In the genomic region with DNA sequence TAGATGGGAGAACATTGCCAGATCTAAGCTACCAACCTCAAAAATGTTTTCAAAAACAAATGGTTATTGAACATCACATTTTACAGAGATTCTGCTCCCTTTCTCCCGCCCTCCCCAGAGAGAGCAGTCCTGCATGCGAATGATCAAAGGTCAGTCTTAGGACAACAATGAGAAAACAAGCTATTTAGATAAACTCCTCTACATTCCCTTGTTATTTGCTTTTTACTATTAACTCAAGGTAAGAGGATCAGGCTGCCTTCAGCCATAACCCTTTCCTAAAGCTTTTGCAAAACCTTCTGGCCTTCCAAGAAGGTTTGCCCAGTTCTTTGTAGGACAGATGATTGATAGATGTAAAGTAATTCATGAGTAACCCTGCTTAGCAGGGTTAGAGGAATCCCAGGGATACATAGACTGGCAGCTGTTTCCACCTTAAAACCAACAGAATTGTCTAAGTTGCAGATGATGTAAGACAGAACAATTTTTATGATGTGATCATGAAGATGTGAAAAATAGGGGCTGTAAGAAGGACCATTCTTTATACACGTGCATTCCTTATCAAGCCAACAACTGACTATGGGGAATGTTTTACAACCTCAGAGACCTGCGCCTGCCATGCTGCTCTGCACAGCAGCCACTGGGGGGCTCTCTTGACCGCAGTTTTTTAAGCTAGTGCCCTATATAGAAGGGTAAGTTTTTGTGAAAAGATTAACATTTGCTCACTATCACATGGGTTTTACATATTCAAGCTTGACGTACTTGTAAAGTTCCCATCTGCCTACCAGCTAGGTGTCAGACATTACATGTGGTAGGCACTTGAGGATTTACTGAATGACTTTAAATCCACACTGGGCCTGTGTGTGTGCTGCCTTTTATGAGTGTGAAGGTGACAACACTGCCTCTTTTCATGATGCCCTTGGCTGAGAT, we compare ENCODE assay signal across 8 cellular contexts. TPM values are rescaled to one million over a fixed set of nuclear protein-coding genes. Genes with fewer than 3 reads are reported as not detected.
DNase-seq lines count a peak whose midpoint lies in the region; ATAC-seq and TF ChIP-seq lines count a peak whose summit lies in the region.

No MANE protein-coding gene starts in this region.

- CTCF ChIA-PET in PC-3 (lab: Charles Lee), result interaction anchor here (0.6 to 1.0 kb wide), 2 partner anchors 19 to 530 kb away, joined by 3 read pairs; no protein-coding TSS in a partner anchor

- H4K20me1 ChIP-seq in PC-3 (ENCODE audit: low read length) (no peaks in the 10 kb centered on the region), osteoblast (ENCODE audit: insufficient read depth, low read length) (peaks cover 7% of the 10 kb centered on the region)

- no peaks in the 10 kb centered on the region for H3K9me3 ChIP-seq in HUES48 (ENCODE audit: control insufficient read depth, insufficient read depth, low read length)
- no peaks in the 10 kb centered on the region for H3K9me3 ChIP-seq in PC-3 (ENCODE audit: low read length)
- no peaks in the 10 kb centered on the region for H3K9me3 ChIP-seq in osteoblast (ENCODE audit: low read depth, low read length)
- H3K9me3 ChIP-seq in transverse colon, result no peaks in the 10 kb centered on the region

- peaks cover 7 to 12% (median 10%) of the 10 kb centered on the region in 3 donors for H3K27me3 Mint-ChIP-seq in CD14-positive monocyte (ENCODE audit: low read depth in 3 of 3)

- no peaks in the 10 kb centered on the region for H3K9me3 Mint-ChIP-seq in CD14-positive monocyte

- TF ChIP-seq EP300 in transverse colon (IDR thresholded peaks at IDR 0.05; ENCODE audit: low read depth), result no peak

- H3K79me2 ChIP-seq in PC-3 (ENCODE audit: low read length), result peaks cover 24% of the 10 kb centered on the region
- H3K79me2 ChIP-seq in osteoblast (ENCODE audit: insufficient read depth, low read length), result peaks cover 22% of the 10 kb centered on the region

- no peak overlapping the region for H3K27ac Mint-ChIP-seq in CD14-positive monocyte

- H3K4me3 ChIP-seq in HUES48 (ENCODE audit: low read depth, low read length) (no peak overlapping the region), PC-3 (ENCODE audit: low read length) (no peak overlapping the region), foreskin fibroblast (ENCODE audit: low read depth in 1 of 2, low read length in 2 of 2) (no peak overlapping the region), osteoblast (ENCODE audit: insufficient read depth, low read length) (no peak overlapping the region), transverse colon (no peak overlapping the region)

- H3K9ac ChIP-seq in HUES48 (ENCODE audit: low read depth, low read length), result no peak overlapping the region
- H3K9ac ChIP-seq in PC-3 (ENCODE audit: low read length), result no peak overlapping the region

- DNase-seq in CD14-positive monocyte (ENCODE audit: low spot score), result no peak
- DNase-seq in PC-3, result peak; percentile 66
- DNase-seq in activated T-helper 1 cell treated with anti-CD3 and anti-CD28 coated beads, Interleukin-2, amount 50 U/mL, for 16 hours (ENCODE audit: low read depth in 1 of 2, low spot score in 1 of 2), result peak; percentile 45 to 49
- peak; percentile 49 to 85 for DNase-seq in foreskin fibroblast
- DNase-seq in osteoblast (ENCODE audit: insufficient read length, low spot score, missing footprints), result peak; percentile 77
- DNase-seq in transverse colon, result peak; percentile 68

- peaks cover 31% of the 10 kb centered on the region for H3K4me1 ChIP-seq in HUES48 (ENCODE audit: control insufficient read depth, insufficient read depth, low read length)
- H3K4me1 ChIP-seq in PC-3 (ENCODE audit: insufficient read depth, low read length), result peaks cover 51% of the 10 kb centered on the region
- H3K4me1 ChIP-seq in osteoblast (ENCODE audit: insufficient read depth, low read length), result peaks cover 25% of the 10 kb centered on the region
- peaks cover 9 to 34% (median 24%) of the 10 kb centered on the region in 4 donors for H3K4me1 ChIP-seq in transverse colon

- H3K36me3 Mint-ChIP-seq in CD14-positive monocyte, result peaks cover 0 to 4% of the 10 kb centered on the region in 2 donors

- POLR2A ChIA-PET in PC-3 (lab: Charles Lee; ENCODE audit: unreplicated experiment), result no interaction called here

- peak overlapping the region in 1 of 2 donors; percentile 77 for H3K4me3 Mint-ChIP-seq in CD14-positive monocyte

- H2AFZ ChIP-seq in PC-3 (ENCODE audit: low read length), result no peak overlapping the region
- H2AFZ ChIP-seq in osteoblast (ENCODE audit: low read length), result no peak overlapping the region

- TF ChIP-seq CTCF in CD14-positive monocyte (IDR thresholded peaks at IDR 0.05), result peak; percentile 92
- peak; percentile 94 for TF ChIP-seq CTCF in PC-3 (conservative IDR thresholded peaks at IDR 0.05; ENCODE audit: low read depth, low read length)
- peak; percentile 90 for TF ChIP-seq CTCF in foreskin fibroblast (IDR thresholded peaks at IDR 0.05; ENCODE audit: low read depth, low read length)
- TF ChIP-seq CTCF in osteoblast (IDR thresholded peaks at IDR 0.05; ENCODE audit: extremely low read depth, low read depth, low read length), result peak; percentile 98
- TF ChIP-seq CTCF in transverse colon (IDR thresholded peaks at IDR 0.05), result peak; percentile 78 to 87 (median 81)

- peaks cover 26% of the 10 kb centered on the region for H3K4me1 Mint-ChIP-seq in CD14-positive monocyte

- no peaks in the 10 kb centered on the region for H3K36me3 ChIP-seq in HUES48 (ENCODE audit: control insufficient read depth, insufficient read depth, low read length)
- H3K36me3 ChIP-seq in PC-3 (ENCODE audit: low read depth, low read length), result no peaks in the 10 kb centered on the region
- no peaks in the 10 kb centered on the region for H3K36me3 ChIP-seq in osteoblast (ENCODE audit: insufficient read depth, low read length)
- H3K36me3 ChIP-seq in transverse colon, result no peaks in the 10 kb centered on the region

- TF ChIP-seq POLR2A in transverse colon (IDR thresholded peaks at IDR 0.05), result no peak

- intact Hi-C loops in CD14-positive monocyte (cut with micrococcal nuclease), result loop anchor here (2.0 to 10.0 kb wide), 3 partner anchors 541 to 758 kb away; no protein-coding TSS in a partner anchor
- intact Hi-C loops in PC-3 (cut with micrococcal nuclease), result loop anchor here (1.0 to 10.0 kb wide), 2 partner anchors 188 to 253 kb away; no protein-coding TSS in a partner anchor
- intact Hi-C loops in transverse colon (cut with DNase I; ENCODE audit: low total_unique reads), result loop anchor here (10.0 kb wide), 1 partner anchor 538 kb away; no protein-coding TSS in a partner anchor

- H3F3A ChIP-seq in PC-3 (ENCODE audit: low read length, unreplicated experiment), result no peaks in the 10 kb centered on the region

- H3K4me2 ChIP-seq in PC-3 (ENCODE audit: low read length) (no peak overlapping the region), osteoblast (ENCODE audit: insufficient read depth, low read length) (no peak overlapping the region)

- in situ Hi-C loops in transverse colon (cut with MboI; ENCODE audit: low pct_ligation_motif_present in 1 of 4, low pct_unique_long_range_greater_than_20kb in 1 of 4, low sequenced_read_pairs in 3 of 4), result loop anchor here (10.0 to 25.0 kb wide), 5 partner anchors 256 to 756 kb away; partner anchors contain the start of gene TDRD7 (in 1 of the 4)

- peak overlapping the region; percentile 52 for H3K27ac ChIP-seq in HUES48 (ENCODE audit: low read depth, low read length)
- H3K27ac ChIP-seq in PC-3 (ENCODE audit: low read length), result no peak overlapping the region
- H3K27ac ChIP-seq in osteoblast (ENCODE audit: low read depth, low read length), result no peak overlapping the region
- H3K27ac ChIP-seq in transverse colon, result no peak overlapping the region

- ATAC-seq in GM19043 (IDR thresholded peaks at IDR 0.05; ENCODE audit: low read depth, unreplicated experiment) (peak; percentile 65), PC-3 (peak; percentile 28)

- WGBS in transverse colon (ENCODE audit: low coverage in 1 of 2), 2 donors, result 7 to 9% methylated on average over 4 to 6 of the region's 6 CpGs

- BruUV-seq in PC-3 (replicated peaks; lab: Mats Ljungman, UMichigan), result no TSS peak

- H3K27me3 ChIP-seq in HUES48 (ENCODE audit: control insufficient read depth, insufficient read depth, low read length) (no peaks in the 10 kb centered on the region), PC-3 (ENCODE audit: low read length) (no peaks in the 10 kb centered on the region), osteoblast (ENCODE audit: insufficient read depth, low read length) (no peaks in the 10 kb centered on the region), transverse colon (no peaks in the 10 kb centered on the region)

- no peaks in the 10 kb centered on the region for H3K9me2 ChIP-seq in PC-3 (replicated peaks; ENCODE audit: low read length)

RNA-seq across cellular contexts. Expression of gene ZNF782, which starts 2.3 kb away (rescaled TPM):
- polyA plus RNA-seq in CD14-positive monocyte, result 1 to 10 TPM; 1.1 TPM
- total RNA-seq in PC-3 (2014; rRNA removed) (5.0 and 5.3 TPM in 2 replicates), osteoblast (5.4 and 8.5 TPM in 2 replicates), transverse colon (10 to 100 TPM in 3 of 4 donors, 1 to 10 TPM in 1; 8.2 to 22.4 (median 18.4) TPM)
